In genomic region chr6:31680226-31680840, GRCh38 we compare ENCODE assay signal across 8 cellular contexts. TPM values are rescaled to one million over a fixed set of nuclear protein-coding genes. Genes with fewer than 3 reads are reported as not detected.
DNase-seq lines count a peak whose midpoint lies in the region; ATAC-seq and TF ChIP-seq lines count a peak whose summit lies in the region.

No MANE protein-coding gene starts in this region.

- H3K4me1 ChIP-seq in BLaER1 (peaks cover 62% of the 10 kb centered on the region), MM.1S (ENCODE audit: low read length) (no peaks in the 10 kb centered on the region; the same call in 1 of the 2 replicates), neural progenitor cell (peaks cover 7% of the 10 kb centered on the region)

- peaks cover 9% of the 10 kb centered on the region for H3K27me3 Mint-ChIP-seq in dendritic cell treated with granulocyte-macrophage colony-stimulating factor and Interleukin-4, amounts not matched to agents 40 ng/mL and 50 ng/mL, for 4 days
- H3K27me3 Mint-ChIP-seq in neural progenitor cell (ENCODE audit: insufficient read depth, low read depth): peaks cover 14% of the 10 kb centered on the region

- peaks cover 22% of the 10 kb centered on the region for H3K36me3 Mint-ChIP-seq in dendritic cell treated with granulocyte-macrophage colony-stimulating factor and Interleukin-4, amounts not matched to agents 40 ng/mL and 50 ng/mL, for 4 days (ENCODE audit: low read depth)
- H3K36me3 Mint-ChIP-seq in neural progenitor cell: peaks cover 6% of the 10 kb centered on the region

- peaks cover 5% of the 10 kb centered on the region; the same call in 1 of the 2 replicates for H3F3A ChIP-seq in MM.1S (ENCODE audit: insufficient read depth, low read length)
- peaks cover 41% of the 10 kb centered on the region for H3F3A ChIP-seq in neural progenitor cell (ENCODE audit: low read depth)

- H3K27ac ChIP-seq in BLaER1 (no peak overlapping the region), MM.1S (ENCODE audit: low read length) (no peak overlapping the region), neural progenitor cell (no peak overlapping the region)

- H3K4me3 ChIP-seq in BLaER1: no peak overlapping the region
- H3K4me3 ChIP-seq in MM.1S (ENCODE audit: low read length): peak overlapping the region; percentile 63
- H3K4me3 ChIP-seq in neural progenitor cell: no peak overlapping the region

- H3K9me3 ChIP-seq in BLaER1 (no peaks in the 10 kb centered on the region), MM.1S (replicated peaks; ENCODE audit: insufficient read depth, low read length) (no peaks in the 10 kb centered on the region), neural progenitor cell (ENCODE audit: low read depth) (no peaks in the 10 kb centered on the region)

- no peaks in the 10 kb centered on the region for H3K27me3 ChIP-seq in BLaER1
- H3K27me3 ChIP-seq in MM.1S (replicated peaks; ENCODE audit: insufficient read depth, low read length): no peaks in the 10 kb centered on the region
- H3K27me3 ChIP-seq in neural progenitor cell: peaks cover 21% of the 10 kb centered on the region

- peak overlapping the region; percentile 74 for H3K4me3 Mint-ChIP-seq in dendritic cell treated with granulocyte-macrophage colony-stimulating factor and Interleukin-4, amounts not matched to agents 40 ng/mL and 50 ng/mL, for 4 days
- peak overlapping the region; percentile 83 for H3K4me3 Mint-ChIP-seq in neural progenitor cell

- no peak for ATAC-seq in HG02840 (IDR thresholded peaks at IDR 0.05; ENCODE audit: low FRiP score, unreplicated experiment)

- no peak; the same call in 1 of the 2 replicates for TF ChIP-seq CTCF in MM.1S (IDR thresholded peaks at IDR 0.05; ENCODE audit: low read length)
- TF ChIP-seq CTCF in neural progenitor cell (IDR thresholded peaks at IDR 0.05): no peak

- H3K9me2 ChIP-seq in MM.1S (replicated peaks; ENCODE audit: insufficient read depth, low read length): no peaks in the 10 kb centered on the region

- DNase-seq in MM.1S: no peak
- DNase-seq in neural progenitor cell (ENCODE audit: low spot score): no peak
- DNase-seq in NCI-H1436 (lab: John Stamatoyannopoulos, UW): no peak
- no peak for DNase-seq in NCI-H2227 (lab: John Stamatoyannopoulos, UW; ENCODE audit: unreplicated experiment)
- DNase-seq in T-helper 9 cell: no peak

- H2AFZ ChIP-seq in MM.1S (ENCODE audit: low read length) (0 out of 2 replicates have a peak overlapping the region, but pooled peaks have one; percentile 46), neural progenitor cell (replicated peaks) (peak overlapping the region; percentile 67)

- H3K4me2 ChIP-seq in BLaER1 (peak overlapping the region; percentile 91), MM.1S (ENCODE audit: low read depth, low read length) (peak overlapping the region; percentile 93), neural progenitor cell (no peak overlapping the region)

- H3K9me3 Mint-ChIP-seq in dendritic cell treated with granulocyte-macrophage colony-stimulating factor and Interleukin-4, amounts not matched to agents 40 ng/mL and 50 ng/mL, for 4 days: no peaks in the 10 kb centered on the region
- H3K9me3 Mint-ChIP-seq in neural progenitor cell: no peaks in the 10 kb centered on the region

- H4K20me1 ChIP-seq in BLaER1 (peaks cover 26% of the 10 kb centered on the region), MM.1S (ENCODE audit: insufficient read depth, low read length) (no peaks in the 10 kb centered on the region), neural progenitor cell (ENCODE audit: low read depth) (peaks cover 5% of the 10 kb centered on the region)

- peak overlapping the region; percentile 55 for H3K27ac Mint-ChIP-seq in dendritic cell treated with granulocyte-macrophage colony-stimulating factor and Interleukin-4, amounts not matched to agents 40 ng/mL and 50 ng/mL, for 4 days
- peak overlapping the region; percentile 87 for H3K27ac Mint-ChIP-seq in neural progenitor cell

- H3K79me2 ChIP-seq in MM.1S (ENCODE audit: low read length) (no peaks in the 10 kb centered on the region), neural progenitor cell (ENCODE audit: low read depth) (no peaks in the 10 kb centered on the region)

- H3K36me3 ChIP-seq in BLaER1: peaks cover 23% of the 10 kb centered on the region
- H3K36me3 ChIP-seq in MM.1S (replicated peaks; ENCODE audit: insufficient read depth, low read length): no peaks in the 10 kb centered on the region
- no peaks in the 10 kb centered on the region for H3K36me3 ChIP-seq in neural progenitor cell

- intact Hi-C loops in dendritic cell treated with granulocyte-macrophage colony-stimulating factor and Interleukin-4, amounts not matched to agents 40 ng/mL and 50 ng/mL, for 4 days (cut with micrococcal nuclease): loop anchor here (1.0 to 2.0 kb wide), 3 partner anchors 47 to 150 kb away; no protein-coding TSS in a partner anchor

- H3K9ac ChIP-seq in BLaER1: no peak overlapping the region
- H3K9ac ChIP-seq in MM.1S (ENCODE audit: low read length): no peak overlapping the region
- no peak overlapping the region for H3K9ac ChIP-seq in neural progenitor cell

- H3K4me1 Mint-ChIP-seq in dendritic cell treated with granulocyte-macrophage colony-stimulating factor and Interleukin-4, amounts not matched to agents 40 ng/mL and 50 ng/mL, for 4 days (ENCODE audit: low read depth): peaks cover 56% of the 10 kb centered on the region
- H3K4me1 Mint-ChIP-seq in neural progenitor cell: peaks cover 27% of the 10 kb centered on the region

RNA-seq across cellular contexts. Expression of gene LY6G5C, which starts 0.5 kb away (rescaled TPM):
- total RNA-seq in neural progenitor cell (ENCODE audit: low replicate concordance): 0.09 TPM in 1 of 2 replicates, not detected in the other

RNA-seq across cellular contexts. Expression of gene LY6G5B, which starts 10.6 kb away (rescaled TPM):
- total RNA-seq in neural progenitor cell (ENCODE audit: low replicate concordance): 2.8 and 8.6 TPM in 2 replicates

RNA-seq across cellular contexts. Expression of gene CSNK2B, which starts 14.5 kb away (rescaled TPM):
- total RNA-seq in neural progenitor cell (ENCODE audit: low replicate concordance): 126 and 190 TPM in 2 replicates

RNA-seq across cellular contexts. Expression of gene GPANK1, which starts 15.5 kb away (rescaled TPM):
- total RNA-seq in neural progenitor cell (ENCODE audit: low replicate concordance): 20.2 and 21.0 TPM in 2 replicates

RNA-seq across cellular contexts. Expression of gene C6orf47, which starts 19.8 kb away (rescaled TPM):
- total RNA-seq in neural progenitor cell (ENCODE audit: low replicate concordance): 14.6 and 17.1 TPM in 2 replicates
